In genomic region chr14:99380991-99381687, GRCh38 we compare ENCODE assay signal across 28 cellular contexts.
"Had no signal": no experiment of that assay in that cellular context is flagged by ENCODE, and none has a peak within 500 bp of the region (broad histone marks: within the 10 kb centered on the region; RNA-seq: fewer than 3 reads in every experiment).

No MANE protein-coding gene starts in this region.

- H2AFZ ChIP-seq: parathyroid adenoma had no signal

- ATAC-seq: activated CD4-positive, alpha-beta T cell treated with anti-CD3 and anti-CD28 coated beads for 36 hours; activated CD8-positive, alpha-beta memory T cell treated with anti-CD3 and anti-CD28 coated beads, Interleukin-2, amount 10 ng/mL, durations not matched to agents 7 days and 5 days; activated CD8-positive, alpha-beta T cell treated with anti-CD3 and anti-CD28 coated beads, Interleukin-2, amount 10 ng/mL, durations not matched to agents 7 days and 5 days; body of pancreas; naive thymus-derived CD4-positive, alpha-beta T cell; psoas muscle; upper lobe of right lung had no signal

- H3K9me3 ChIP-seq: body of pancreas, left ventricle myocardium inferior, psoas muscle, sigmoid colon, suprapubic skin, upper lobe of right lung had no signal

- H3K27ac ChIP-seq: body of pancreas, left ventricle myocardium inferior, parathyroid adenoma, psoas muscle, sigmoid colon, suprapubic skin, tibial artery, upper lobe of right lung had no signal

- H3K4me3 ChIP-seq: body of pancreas, left ventricle myocardium inferior, psoas muscle, sigmoid colon, suprapubic skin, tibial artery, upper lobe of right lung had no signal

- H3K36me3 ChIP-seq: left ventricle myocardium inferior, sigmoid colon, suprapubic skin, tibial artery, upper lobe of right lung had no signal

- H3K4me1 Mint-ChIP-seq: activated CD4-positive, alpha-beta T cell treated with anti-CD3 and anti-CD28 coated beads for 36 hours; activated CD8-positive, alpha-beta memory T cell treated with anti-CD3 and anti-CD28 coated beads, Interleukin-2, amount 10 ng/mL, durations not matched to agents 7 days and 5 days; neural crest cell had no signal

- H3K27ac Mint-ChIP-seq: activated CD4-positive, alpha-beta T cell treated with anti-CD3 and anti-CD28 coated beads for 36 hours; activated CD8-positive, alpha-beta memory T cell treated with anti-CD3 and anti-CD28 coated beads, Interleukin-2, amount 10 ng/mL, durations not matched to agents 7 days and 5 days; activated CD8-positive, alpha-beta T cell treated with anti-CD3 and anti-CD28 coated beads, Interleukin-2, amount 10 ng/mL, durations not matched to agents 7 days and 5 days; activated naive CD8-positive, alpha-beta T cell; activated T-helper 2 cell treated with anti-CD3 and anti-CD28 coated beads, Interferon-gamma antibody, Interleukin-2, Interleukin-4, amounts not matched to agents 10 μg/mL and 5 μg/mL and 100 μg/mL, durations not matched to agents 14 hours and 24 hours and 36 hours; naive thymus-derived CD4-positive, alpha-beta T cell; stimulated activated naive B cell treated with anti-CD40 and anti-IgM and Interleukin-4, amounts not matched to agents 10 μg/mL and 1 μg/mL and 100 μg/mL, for 72 hours had no signal

- H3K36me3 Mint-ChIP-seq: activated CD8-positive, alpha-beta memory T cell treated with anti-CD3 and anti-CD28 coated beads, Interleukin-2, amount 10 ng/mL, durations not matched to agents 7 days and 5 days; activated naive CD8-positive, alpha-beta T cell; naive thymus-derived CD4-positive, alpha-beta T cell; stimulated activated naive B cell treated with anti-CD40 and anti-IgM and Interleukin-4, amounts not matched to agents 10 μg/mL and 1 μg/mL and 100 μg/mL, for 72 hours had no signal

- DNase-seq: activated CD4-positive, alpha-beta T cell treated with anti-CD3 and anti-CD28 coated beads for 36 hours; activated CD4-positive, CD25-positive, alpha-beta regulatory T cell; activated CD8-positive, alpha-beta memory T cell treated with anti-CD3 and anti-CD28 coated beads, Interleukin-2, amount 10 ng/mL, durations not matched to agents 7 days and 5 days; activated CD8-positive, alpha-beta T cell treated with anti-CD3 and anti-CD28 coated beads, Interleukin-2, amount 10 ng/mL, durations not matched to agents 7 days and 5 days; activated naive CD4-positive, alpha-beta T cell treated with Interleukin-2 at 50 U/mL for 16 hours; activated T-cell treated with anti-CD3 and anti-CD28 coated beads, Interleukin-2, amount 50 U/mL, for 48 hours; body of pancreas; dermis blood vessel endothelial cell; effector CD4-positive, alpha-beta T cell; left ventricle myocardium inferior; midbrain; occipital lobe; psoas muscle; sigmoid colon; small intestine; stimulated activated CD4-positive, alpha-beta T cell treated with anti-CD3 and anti-CD28 coated beads, Interleukin-1b, Interleukin-23, amount 100 ng/mL, for 48 hours; stimulated activated CD4-positive, alpha-beta T cell treated with anti-CD3 and anti-CD28 coated beads, Interleukin-4, amount 100 ng/mL, for 4 hours; stimulated activated CD8-positive, alpha-beta memory T cell treated with anti-CD3 and anti-CD28 coated beads, Interleukin-4, amount 100 ng/mL, for 48 hours; stimulated activated naive B cell treated with anti-CD40 and anti-IgM and Interleukin-4, amounts not matched to agents 10 μg/mL and 1 μg/mL and 100 μg/mL, for 72 hours; T-helper 2 cell; tibial artery; upper lobe of right lung had no signal

- H3K4me1 ChIP-seq: left ventricle myocardium inferior, parathyroid adenoma, psoas muscle, sigmoid colon, suprapubic skin, tibial artery, upper lobe of right lung had no signal

- H3K9me3 Mint-ChIP-seq: activated T-helper 2 cell treated with anti-CD3 and anti-CD28 coated beads, Interferon-gamma antibody, Interleukin-2, Interleukin-4, amounts not matched to agents 10 μg/mL and 5 μg/mL and 100 μg/mL, durations not matched to agents 14 hours and 24 hours and 36 hours; naive thymus-derived CD4-positive, alpha-beta T cell; neural crest cell; stimulated activated naive B cell treated with anti-CD40 and anti-IgM and Interleukin-4, amounts not matched to agents 10 μg/mL and 1 μg/mL and 100 μg/mL, for 72 hours had no signal

- H3K27me3 ChIP-seq: body of pancreas had no signal

- H3K4me3 Mint-ChIP-seq: activated CD4-positive, alpha-beta T cell treated with anti-CD3 and anti-CD28 coated beads for 36 hours; activated CD8-positive, alpha-beta memory T cell treated with anti-CD3 and anti-CD28 coated beads, Interleukin-2, amount 10 ng/mL, durations not matched to agents 7 days and 5 days; activated CD8-positive, alpha-beta T cell treated with anti-CD3 and anti-CD28 coated beads, Interleukin-2, amount 10 ng/mL, durations not matched to agents 7 days and 5 days; activated naive CD8-positive, alpha-beta T cell; naive thymus-derived CD4-positive, alpha-beta T cell; neural crest cell; stimulated activated naive B cell treated with anti-CD40 and anti-IgM and Interleukin-4, amounts not matched to agents 10 μg/mL and 1 μg/mL and 100 μg/mL, for 72 hours had no signal

- H3K9ac ChIP-seq: parathyroid adenoma had no signal
